8 cellular contexts compared by ENCODE assay signal in the genomic region with DNA sequence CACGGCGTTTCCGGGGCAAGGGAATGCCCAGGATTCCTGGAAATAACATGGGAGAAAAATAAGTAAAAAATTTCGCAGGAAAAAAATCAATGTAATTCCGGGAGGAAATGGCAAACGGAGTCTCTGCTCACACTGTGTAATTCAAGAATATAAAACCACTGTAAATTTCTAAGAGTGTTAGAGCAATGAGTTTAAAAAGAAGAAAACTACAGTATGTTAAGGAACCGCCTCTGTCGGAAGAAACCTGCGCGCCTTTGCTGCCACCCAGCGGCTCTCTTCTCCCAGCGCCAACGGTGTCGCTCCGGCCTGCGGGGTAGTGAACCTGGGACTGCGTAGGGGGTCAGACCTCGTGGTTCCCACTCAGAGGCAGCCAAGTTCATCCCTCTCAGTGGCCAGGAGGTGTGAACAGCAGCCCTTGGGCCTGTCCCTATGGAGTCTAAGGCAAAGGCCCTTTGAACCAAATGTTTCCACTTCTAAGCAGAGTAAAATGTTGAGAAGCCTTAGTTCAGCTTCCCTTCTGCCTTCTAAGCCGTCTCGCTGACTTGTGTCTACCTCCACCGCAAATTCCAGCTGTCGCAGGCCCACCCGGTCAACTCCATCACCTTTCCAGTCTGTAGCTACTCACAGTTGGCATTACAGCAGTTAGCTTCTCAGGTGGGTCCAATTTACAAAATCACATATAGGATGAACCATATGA. TPM values are rescaled to one million over a fixed set of nuclear protein-coding genes. Genes with fewer than 3 reads are reported as not detected.
DNase-seq lines count a peak whose midpoint lies in the region; ATAC-seq and TF ChIP-seq lines count a peak whose summit lies in the region.

No MANE protein-coding gene starts in this region.

- peak overlapping the region; percentile 90 for H3K9ac ChIP-seq in GM23248
- peak overlapping the region; percentile 85 for H3K9ac ChIP-seq in KMS-11
- H3K9ac ChIP-seq in fibroblast of lung (ENCODE audit: insufficient read depth, low read length): peak overlapping the region; percentile 95

- H2AFZ ChIP-seq in GM23248: peak overlapping the region; percentile 93
- peak overlapping the region; percentile 100 for H2AFZ ChIP-seq in KMS-11 (ENCODE audit: low read depth)
- H2AFZ ChIP-seq in fibroblast of lung (ENCODE audit: low read length): peak overlapping the region; percentile 83

- H3K9me2 ChIP-seq in GM23248 (ENCODE audit: insufficient read depth): no peaks in the 10 kb centered on the region

- H3K79me2 ChIP-seq in GM23248 (ENCODE audit: insufficient read depth): peaks cover 21% of the 10 kb centered on the region; the same call in 1 of the 2 replicates
- peaks cover 40% of the 10 kb centered on the region for H3K79me2 ChIP-seq in KMS-11 (ENCODE audit: insufficient read depth, low read depth)
- peaks cover 4% of the 10 kb centered on the region for H3K79me2 ChIP-seq in fibroblast of lung (ENCODE audit: control insufficient read depth, insufficient read depth, low read length)

- TF ChIP-seq POLR2A in Peyer's patch (IDR thresholded peaks at IDR 0.05): no peak

- H3K36me3 ChIP-seq in GM23248 (ENCODE audit: low read depth) (no peaks in the 10 kb centered on the region), KMS-11 (ENCODE audit: insufficient read depth) (no peaks in the 10 kb centered on the region), Peyer's patch (no peaks in the 10 kb centered on the region), fibroblast of lung (ENCODE audit: control insufficient read depth, insufficient read depth, low read length) (no peaks in the 10 kb centered on the region)

- H3K27ac ChIP-seq in GM23248 (peak overlapping the region; percentile 55), KMS-11 (peak overlapping the region; percentile 81), Peyer's patch (peak overlapping the region; percentile 88 to 93 (median 90)), fibroblast of lung (ENCODE audit: insufficient read depth, low read length) (peak overlapping the region; percentile 96)

- peak overlapping the region; percentile 92 for H3K4me3 Mint-ChIP-seq in natural killer cell

- no peaks in the 10 kb centered on the region for H3K27me3 Mint-ChIP-seq in natural killer cell (ENCODE audit: low read depth in 2 of 2)

- DNase-seq in EL (peak; percentile 76), GM23248 (peak; percentile 90), Peyer's patch (peak; percentile 78 to 94 (median 89)), fibroblast of lung (ENCODE audit: low read depth in 2 of 2) (peak; percentile 72 to 81), natural killer cell (peak; percentile 82)
- DNase-seq in activated T-helper 1 cell treated with anti-CD3 and anti-CD28 coated beads, Interleukin-2, amount 50 U/mL, for 16 hours (ENCODE audit: low read depth in 1 of 2, low spot score in 1 of 2): peak; percentile 75 to 78
- peak; percentile 83 for DNase-seq in stimulated activated naive CD4-positive, alpha-beta T cell treated with Interleukin-2 at 50 U/mL for 16 hours (lab: John Stamatoyannopoulos, UW)

- intact Hi-C loops in natural killer cell (cut with micrococcal nuclease): loop anchor here (1.0 kb wide), 4 partner anchors 8 to 93 kb away; no protein-coding TSS in a partner anchor

- peak overlapping the region; percentile 78 for H3K4me2 ChIP-seq in GM23248 (ENCODE audit: unreplicated experiment)
- peak overlapping the region; percentile 100 for H3K4me2 ChIP-seq in KMS-11
- peak overlapping the region; percentile 46 for H3K4me2 ChIP-seq in fibroblast of lung (ENCODE audit: extremely low read depth, insufficient read depth, low read length)

- 0 out of 2 replicates have a peak, but pooled peaks cover 3% of the 10 kb centered on the region for H3K4me1 ChIP-seq in GM23248 (ENCODE audit: insufficient read depth)
- peaks cover 36% of the 10 kb centered on the region for H3K4me1 ChIP-seq in KMS-11 (ENCODE audit: low read depth, poor library complexity, severe bottlenecking)
- peaks cover 0 to 14% (median 0%) of the 10 kb centered on the region in 4 donors for H3K4me1 ChIP-seq in Peyer's patch
- peaks cover 2% of the 10 kb centered on the region for H3K4me1 ChIP-seq in fibroblast of lung (ENCODE audit: control insufficient read depth, extremely low read depth, insufficient read depth, low read length)

- H3K36me3 Mint-ChIP-seq in natural killer cell: no peaks in the 10 kb centered on the region

- H4K20me1 ChIP-seq in GM23248 (ENCODE audit: insufficient read depth) (no peaks in the 10 kb centered on the region), KMS-11 (ENCODE audit: insufficient read depth) (no peaks in the 10 kb centered on the region), fibroblast of lung (ENCODE audit: control insufficient read depth, extremely low read depth, insufficient read depth, low read length) (no peaks in the 10 kb centered on the region)

- in situ Hi-C loops in GM23248 (cut with MboI): loop anchor here (5.0 kb wide), 1 partner anchor 73 kb away; no protein-coding TSS in a partner anchor

- peak overlapping the region; percentile 93 to 99 for H3K27ac Mint-ChIP-seq in natural killer cell

- peak; percentile 84 for TF ChIP-seq CTCF in KMS-11 (conservative IDR thresholded peaks at IDR 0.05; ENCODE audit: low read depth, low read length)
- peak; percentile 65 to 89 (median 84) for TF ChIP-seq CTCF in Peyer's patch (IDR thresholded peaks at IDR 0.05)
- peak; percentile 93 to 95 for TF ChIP-seq CTCF in fibroblast of lung (conservative IDR thresholded peaks at IDR 0.05 in 1 of 2, IDR thresholded peaks at IDR 0.05 in 1 of 2; ENCODE audit: low read depth in 1 of 2, low read length in 2 of 2)
- peak; percentile 93 for TF ChIP-seq CTCF in natural killer cell (IDR thresholded peaks at IDR 0.05)

- H3F3A ChIP-seq in GM23248 (ENCODE audit: insufficient read depth): no peaks in the 10 kb centered on the region

- ATAC-seq in natural killer cell: peak; percentile 66 to 87 (median 77)

- peak overlapping the region; percentile 86 for H3K4me3 ChIP-seq in GM23248
- H3K4me3 ChIP-seq in KMS-11 (IDR thresholded peaks at IDR 0.05; ENCODE audit: insufficient read depth, low read depth, low read length): no peak overlapping the region
- peak overlapping the region; percentile 77 to 91 (median 83) for H3K4me3 ChIP-seq in Peyer's patch
- peak overlapping the region; percentile 80 to 93 (median 87) for H3K4me3 ChIP-seq in fibroblast of lung (replicated peaks in 1 of 4; ENCODE audit: control extremely low read depth in 1 of 4, insufficient read depth in 1 of 4, low read depth in 3 of 4, low read length in 4 of 4)

- H3K9me3 ChIP-seq in GM23248 (ENCODE audit: low read depth): no peaks in the 10 kb centered on the region
- no peaks in the 10 kb centered on the region for H3K9me3 ChIP-seq in Peyer's patch
- H3K9me3 ChIP-seq in fibroblast of lung (ENCODE audit: control insufficient read depth, insufficient read depth, low read depth, low read length): no peaks in the 10 kb centered on the region

- H3K27me3 ChIP-seq in GM23248 (replicated peaks; ENCODE audit: insufficient read depth) (no peaks in the 10 kb centered on the region), KMS-11 (ENCODE audit: insufficient read depth, low read depth) (no peaks in the 10 kb centered on the region), Peyer's patch (no peaks in the 10 kb centered on the region), fibroblast of lung (ENCODE audit: control insufficient read depth, insufficient read depth, low read length) (no peaks in the 10 kb centered on the region)

- H3K4me1 Mint-ChIP-seq in natural killer cell: peaks cover 40 to 41% of the 10 kb centered on the region in 2 donors

- H3K9me3 Mint-ChIP-seq in natural killer cell: no peaks in the 10 kb centered on the region

- 15 to 17% methylated on average over 22 to 23 of the region's 23 CpGs for WGBS in GM23248 (ENCODE audit: low coverage in 1 of 2, low lambda C conversion rate in 2 of 2, missing lambda C conversion rate in 2 of 2), 2 experiments

RNA-seq across cellular contexts. Expression of gene RAB27A, which starts 0.9 kb away (rescaled TPM):
- total RNA-seq in GM23248 (2014; rRNA removed; shearing (Covaris generic)): 5.4 and 9.5 TPM in 2 replicates
- polyA plus RNA-seq in GM23248 (2016; fragmentation: Nextera tagmentation; extraction: Ambion mirVana): 9.0 and 9.1 TPM in 2 replicates
- total RNA-seq in Peyer's patch: 10 to 100 TPM in 3 of 4 donors, 1 to 10 TPM in 1; 8.3 to 30.8 (median 18.2) TPM
- 10.3 and 14.4 TPM in 2 replicates for total RNA-seq in fibroblast of lung
- polyA plus RNA-seq in fibroblast of lung: 34.9 and 47.4 TPM in 2 replicates
- polyA plus RNA-seq in fibroblast of lung (2012): 21.1 and 26.2 TPM in 2 replicates
- 5.1 and 5.7 TPM in 2 replicates for polyA minus RNA-seq in fibroblast of lung (ENCODE audit: low replicate concordance)
- total RNA-seq in natural killer cell: 100 to 1,000 TPM in 1 of 3 donors, 10 to 100 TPM in 2; 90.0 to 111 (median 98.1) TPM

RNA-seq across cellular contexts. Expression of gene PIGBOS1, which starts 28.4 kb away (rescaled TPM):
- 13.4 and 30.2 TPM in 2 replicates for total RNA-seq in GM23248 (2014; rRNA removed; shearing (Covaris generic))
- polyA plus RNA-seq in GM23248 (2016; fragmentation: Nextera tagmentation; extraction: Ambion mirVana) (14.5 and 16.8 TPM in 2 replicates), fibroblast of lung (18.5 and 19.2 TPM in 2 replicates)
- total RNA-seq in Peyer's patch (10 to 100 TPM in 1 of 4 donors, 1 to 10 TPM in 3; 4.2 to 12.0 (median 7.1) TPM), fibroblast of lung (7.4 and 10.9 TPM in 2 replicates), natural killer cell (10 to 100 TPM in 1 of 3 donors, 1 to 10 TPM in 2; 7.7 to 10.9 (median 9.3) TPM)
- 12.5 and 13.0 TPM in 2 replicates for polyA plus RNA-seq in fibroblast of lung (2012)
- not detected in 2 replicates for polyA minus RNA-seq in fibroblast of lung (ENCODE audit: low replicate concordance)

RNA-seq across cellular contexts. Expression of gene PIGB, which starts 28.5 kb away (rescaled TPM):
- 10.4 and 10.6 TPM in 2 replicates for total RNA-seq in GM23248 (2014; rRNA removed; shearing (Covaris generic))
- polyA plus RNA-seq in GM23248 (2016; fragmentation: Nextera tagmentation; extraction: Ambion mirVana): 17.2 and 18.3 TPM in 2 replicates
- total RNA-seq in Peyer's patch: 10 to 100 TPM in 3 of 4 donors, 1 to 10 TPM in 1; 3.2 to 34.7 (median 15.4) TPM
- 9.0 and 18.8 TPM in 2 replicates for total RNA-seq in fibroblast of lung
- polyA plus RNA-seq in fibroblast of lung: 24.1 and 27.4 TPM in 2 replicates
- polyA plus RNA-seq in fibroblast of lung (2012): 11.0 and 12.8 TPM in 2 replicates
- polyA minus RNA-seq in fibroblast of lung (ENCODE audit: low replicate concordance): 4.3 and 8.0 TPM in 2 replicates
- total RNA-seq in natural killer cell: 10 to 100 TPM; 24.9 to 33.5 (median 26.1) TPM

Comparison
In these comparisons a context has a peak if more than half of its experiments do, and no peak if none do; other contexts are left out.
1. H3K4me2 ChIP-seq: peak in every context shown above with its lines; median percentile 100 in KMS-11; 78 in GM23248; 46 in fibroblast of lung.